Comparison of ENCODE assay signal across 9 cellular contexts in the genomic region with DNA sequence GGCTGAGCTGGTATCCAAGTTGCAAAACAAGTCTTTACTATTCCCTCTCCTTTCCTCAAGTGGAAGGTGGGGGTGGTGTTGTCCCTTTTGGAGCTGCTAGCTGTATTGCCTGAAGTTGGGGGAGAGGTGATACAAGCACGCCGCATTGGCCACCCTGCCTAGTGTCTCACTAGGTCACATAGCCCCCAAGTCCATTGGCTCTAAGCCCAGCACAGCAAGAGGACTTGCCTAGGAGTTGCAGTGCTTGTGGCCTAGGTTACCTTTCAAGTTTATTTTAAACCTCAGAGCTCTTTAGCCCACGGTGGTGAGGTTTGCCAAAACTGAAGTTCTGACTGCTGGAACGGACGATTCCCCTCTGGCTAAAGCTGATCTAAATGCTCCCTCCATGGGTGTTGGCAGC. TPM values are rescaled to one million over a fixed set of nuclear protein-coding genes. Genes with fewer than 3 reads are reported as not detected.
"Had no signal": no experiment of that assay in that cellular context is flagged by ENCODE, and none has a peak within 500 bp of the region (broad histone marks: within the 10 kb centered on the region; RNA-seq: fewer than 3 reads in every experiment).

No MANE protein-coding gene starts in this region.

- H3K36me3 ChIP-seq: HAP-1 had no signal

- H3K27ac Mint-ChIP-seq: GM23338, HFFc6 had no signal

- ATAC-seq: GM23338, HCT116, K562 had no signal

- FAIRE-seq: H1, HTR-8/SVneo, K562 had no signal

- DNase-seq: HFFc6, IMR-90 had no signal

- H3K4me3 Mint-ChIP-seq: GM23338, HFFc6 had no signal

- H3K4me3 ChIP-seq: GM23338, HAP-1, K562 had no signal

RNA-seq across cellular contexts. Expression of a gene that starts 27.1 kb away (rescaled TPM):
- total RNA-seq: HT-29 had no signal
- polyA plus RNA-seq: K562 had no signal
